8 cellular contexts compared by ENCODE assay signal in genomic region chr2:64524604-64525322, GRCh38. TPM values are rescaled to one million over a fixed set of nuclear protein-coding genes. Genes with fewer than 3 reads are reported as not detected.
DNase-seq lines count a peak whose midpoint lies in the region; ATAC-seq, FAIRE-seq and TF ChIP-seq lines count a peak whose summit lies in the region.

No MANE protein-coding gene starts in this region.

- H3K27ac ChIP-seq in Panc1 (ENCODE audit: low read length) (peak overlapping the region; percentile 82), astrocyte (ENCODE audit: low read depth, low read length) (peak overlapping the region; percentile 64), spleen (peak overlapping the region; percentile 95 to 99 (median 98))

- H3K4me1 Mint-ChIP-seq in astrocyte (ENCODE audit: low read depth, unreplicated experiment), result peaks cover 6% of the 10 kb centered on the region

- H4K20me1 ChIP-seq in astrocyte (ENCODE audit: insufficient read depth, low read length), result peaks cover 33% of the 10 kb centered on the region

- POLR2A ChIA-PET in Panc1 (lab: Charles Lee), result interaction anchor here (0.6 to 0.7 kb wide), 2 partner anchors 129 to 287 kb away, joined by 3 to 6 read pairs; partner anchors contain the start of gene SERTAD2

- CTCF ChIA-PET in Panc1 (lab: Charles Lee), result no interaction called here

- peak overlapping the region; percentile 95 for H3K27ac Mint-ChIP-seq in astrocyte (ENCODE audit: unreplicated experiment)

- no TSS peak for BruUV-seq in Panc1 (replicated peaks; lab: Mats Ljungman, UMichigan)

- no peaks in the 10 kb centered on the region for H3K9me3 Mint-ChIP-seq in astrocyte (ENCODE audit: unreplicated experiment)

- FAIRE-seq in astrocyte (lab: Jason Lieb, UNC), result no peak

- H3K4me3 ChIP-seq in Panc1 (ENCODE audit: low read depth in 2 of 2, low read length in 2 of 2) (peak overlapping the region; percentile 94), astrocyte (ENCODE audit: insufficient read depth, low read depth, low read length) (peak overlapping the region; percentile 79), iPS-18c (ENCODE audit: insufficient read depth, low read depth, low read length) (peak overlapping the region; percentile 91), spleen (peak overlapping the region; percentile 73 to 97 (median 85))

- ATAC-seq in HG02852 (IDR thresholded peaks at IDR 0.05; ENCODE audit: unreplicated experiment) (peak; percentile 12), Panc1 (peak; percentile 61)

- H3K4me3 Mint-ChIP-seq in astrocyte (ENCODE audit: unreplicated experiment), result peak overlapping the region; percentile 100

- peak overlapping the region; percentile 91 for H3K4me2 ChIP-seq in astrocyte (ENCODE audit: low read length)

- H3K27me3 ChIP-seq in Panc1 (ENCODE audit: control insufficient read depth, insufficient read depth, low read length), result peaks cover 10% of the 10 kb centered on the region
- peaks cover 6% of the 10 kb centered on the region for H3K27me3 ChIP-seq in astrocyte (ENCODE audit: insufficient read depth, low read length)
- H3K27me3 ChIP-seq in spleen (replicated peaks in 1 of 7), result no peaks in the 10 kb centered on the region

- no peaks in the 10 kb centered on the region for H3K9me3 ChIP-seq in Panc1 (ENCODE audit: control insufficient read depth, insufficient read depth, low read depth, low read length)
- H3K9me3 ChIP-seq in astrocyte (ENCODE audit: insufficient read depth, low read depth, low read length), result no peaks in the 10 kb centered on the region
- no peaks in the 10 kb centered on the region for H3K9me3 ChIP-seq in iPS-18c (ENCODE audit: control insufficient read depth, insufficient read depth, low read length)
- H3K9me3 ChIP-seq in spleen, result no peaks in the 10 kb centered on the region

- intact Hi-C loops in Panc1 (cut with micrococcal nuclease; ENCODE audit: unreplicated experiment), result loop anchor here (5.0 kb wide), 1 partner anchor 38 kb away; no protein-coding TSS in a partner anchor
- intact Hi-C loops in spleen (cut with DNase I; ENCODE audit: low total_unique reads), result no loop called here

- peaks cover 48% of the 10 kb centered on the region for H3K79me2 ChIP-seq in astrocyte (ENCODE audit: insufficient read depth, low read length)

- TF ChIP-seq POLR2A in spleen (IDR thresholded peaks at IDR 0.05), result no peak

- H3K36me3 ChIP-seq in Panc1 (ENCODE audit: control insufficient read depth, insufficient read depth, low read length) (no peaks in the 10 kb centered on the region; the same call in 1 of the 2 replicates), astrocyte (ENCODE audit: insufficient read depth, low read length) (no peaks in the 10 kb centered on the region), spleen (no peaks in the 10 kb centered on the region)

- no peaks in the 10 kb centered on the region for H3K27me3 Mint-ChIP-seq in astrocyte (ENCODE audit: low read depth, unreplicated experiment)

- in situ Hi-C loops in Panc1 (cut with HindIII; ENCODE audit: low pct_unique_long_range_greater_than_20kb, low sequenced_read_pairs), result no loop called here

- no peaks in the 10 kb centered on the region for H3K36me3 Mint-ChIP-seq in astrocyte (ENCODE audit: low read depth, unreplicated experiment)

- DNase-seq in NCI-H1417 (lab: John Stamatoyannopoulos, UW), result peak; percentile 63 to 90 (median 80)
- DNase-seq in NCI-H1417 treated with DMSO at 0.1 percent for 48 hours (lab: John Stamatoyannopoulos, UW), result no peak
- DNase-seq in Panc1 (ENCODE audit: low read depth, low spot score), result no peak
- peak; percentile 5 for DNase-seq in astrocyte (ENCODE audit: low read depth)
- DNase-seq in spleen, result no peak
- no peak for DNase-seq in superior temporal gyrus (ENCODE audit: extremely low spot score)

- WGBS in spleen, 5 donors, result 0 to 1% (median 1%) methylated on average over 28 to 48 of the region's 48 CpGs

- H3K4me1 ChIP-seq in Panc1 (ENCODE audit: control insufficient read depth, insufficient read depth, low read length), result peaks cover 16% of the 10 kb centered on the region
- H3K4me1 ChIP-seq in astrocyte (ENCODE audit: insufficient read depth, low read length), result peaks cover 5% of the 10 kb centered on the region
- peaks cover 5 to 62% (median 58%) of the 10 kb centered on the region in 6 donors for H3K4me1 ChIP-seq in spleen

- no peak for TF ChIP-seq CTCF in Panc1 (IDR thresholded peaks at IDR 0.05)
- no peak for TF ChIP-seq CTCF in astrocyte (IDR thresholded peaks at IDR 0.05; ENCODE audit: insufficient read depth, low read depth, low read length)
- peak in 1 of 11 experiments; percentile 12 for TF ChIP-seq CTCF in spleen (IDR thresholded peaks at IDR 0.05 in 8 of 11, conservative IDR thresholded peaks at IDR 0.05 in 3 of 11)

- H2AFZ ChIP-seq in astrocyte (ENCODE audit: low read depth, low read length), result peak overlapping the region; percentile 90

- H3K9ac ChIP-seq in astrocyte (ENCODE audit: low read length), result peak overlapping the region; percentile 81

RNA-seq across cellular contexts. Expression of gene AFTPH, which starts 0.6 kb away (rescaled TPM):
- total RNA-seq in Panc1 (2021; ENCODE audit: unreplicated experiment) (17.9 TPM), astrocyte (15.7 and 16.0 TPM in 2 replicates), spleen (10 to 100 TPM; 36.9 to 71.1 (median 49.4) TPM)
- 10.6 TPM for polyA plus RNA-seq in Panc1 (2012; ENCODE audit: insufficient read length)
- 10 to 100 TPM; 41.7 to 64.8 (median 50.3) TPM for polyA plus RNA-seq in spleen

Comparison
In these comparisons a context has a peak if more than half of its experiments do, and no peak if none do; other contexts are left out.
1. DNase-seq: peak in NCI-H1417 (3 of 3) and astrocyte (single experiment); none in NCI-H1417 treated with DMSO at 0.1 percent for 48 hours (single experiment), Panc1 (single experiment), spleen (single experiment) and superior temporal gyrus (single experiment).
2. Peak in every context shown above with its lines, with median percentiles within 50 percentile points of each other: H3K27ac ChIP-seq and H3K4me3 ChIP-seq.